ENCODE assay signal across 25 cellular contexts in genomic region chr14:23441076-23441475, GRCh38. TPM values are rescaled to one million over a fixed set of nuclear protein-coding genes. Genes with fewer than 3 reads are reported as not detected.
DNase-seq lines count a peak whose midpoint lies in the region; ATAC-seq and TF ChIP-seq lines count a peak whose summit lies in the region.
"Had no signal": no experiment of that assay in that cellular context is flagged by ENCODE, and none has a peak within 500 bp of the region (broad histone marks: within the 10 kb centered on the region; RNA-seq: fewer than 3 reads in every experiment).

No MANE protein-coding gene starts in this region.

- no peak for TF ChIP-seq CTCF in VCaP (conservative IDR thresholded peaks at IDR 0.05)

- in situ Hi-C loops in GM23248 (cut with MboI) = no loop called here

- no peak overlapping the region for H3K4me3 ChIP-seq in GM23248
- H3K4me3 ChIP-seq: GM23338, tibial nerve had no signal

- H3K36me3 ChIP-seq in GM23248 (ENCODE audit: low read depth) = no peaks in the 10 kb centered on the region
- H3K36me3 ChIP-seq: tibial nerve had no signal

- WGBS in GM23248 (ENCODE audit: low coverage in 1 of 2, low lambda C conversion rate in 2 of 2, missing lambda C conversion rate in 2 of 2), 2 experiments = 27 to 38% methylated on average over 1 of the region's 1 CpG

- H3K9me3 ChIP-seq in GM23248 (ENCODE audit: low read depth) = no peaks in the 10 kb centered on the region
- H3K9me3 ChIP-seq: tibial nerve had no signal

- H3K27me3 ChIP-seq in GM23248 (replicated peaks; ENCODE audit: insufficient read depth) = peaks cover 10% of the 10 kb centered on the region; the same call in 1 of the 2 replicates
- H3K27me3 ChIP-seq: tibial nerve had no signal

- DNase-seq in A172 (ENCODE audit: low spot score) (peak; percentile 22), GM23248 (peak; percentile 29), left lobe of liver (ENCODE audit: low spot score) (peak; percentile 24), NCI-H345 (lab: John Stamatoyannopoulos, UW) (no peak), NCI-H2196 treated with DMSO at 0.1 percent for 48 hours (lab: John Stamatoyannopoulos, UW; ENCODE audit: unreplicated experiment) (no peak), SHP77 (lab: John Stamatoyannopoulos, UW) (no peak)
- no peak for DNase-seq in stimulated activated naive CD8-positive, alpha-beta T cell treated with anti-CD3 and anti-CD28 coated beads, Interleukin-15, amount 100 ng/mL, for 72 hours
- DNase-seq: activated CD4-positive, alpha-beta T cell treated with anti-CD3 and anti-CD28 coated beads for 4 hours; activated CD8-positive, alpha-beta memory T cell treated with anti-CD3 and anti-CD28 coated beads, Interleukin-2, amount 50 U/mL, for 4 hours; caudate nucleus; CD4-positive, alpha-beta T cell; NCI-H1092; NCI-H2081; NCI-H510A; small intestine; stimulated activated naive CD4-positive, alpha-beta T cell treated with Interleukin-2 at 50 U/mL for 16 hours; T1000 had no signal

- H3K4me3 Mint-ChIP-seq in stimulated activated naive CD8-positive, alpha-beta T cell treated with anti-CD3 and anti-CD28 coated beads, Interleukin-15, amount 100 ng/mL, for 72 hours = no peak overlapping the region
- H3K4me3 Mint-ChIP-seq: CD4-positive, alpha-beta T cell; GM23338; neural crest cell had no signal

- no peaks in the 10 kb centered on the region for H3K79me2 ChIP-seq in GM23248 (ENCODE audit: insufficient read depth)

- no peak overlapping the region for H3K9ac ChIP-seq in GM23248
- H3K9ac ChIP-seq: KMS-11 had no signal

- ATAC-seq in left lobe of liver = no peak
- no peak for ATAC-seq in stimulated activated naive CD8-positive, alpha-beta T cell treated with anti-CD3 and anti-CD28 coated beads, Interleukin-15, amount 100 ng/mL, for 72 hours
- ATAC-seq: GM23338 had no signal

- no peak overlapping the region for H3K27ac Mint-ChIP-seq in stimulated activated naive CD8-positive, alpha-beta T cell treated with anti-CD3 and anti-CD28 coated beads, Interleukin-15, amount 100 ng/mL, for 72 hours
- H3K27ac Mint-ChIP-seq: CD4-positive, alpha-beta T cell; GM23338; progenitor cell of endocrine pancreas had no signal

- H3K27me3 Mint-ChIP-seq in stimulated activated naive CD8-positive, alpha-beta T cell treated with anti-CD3 and anti-CD28 coated beads, Interleukin-15, amount 100 ng/mL, for 72 hours = peaks cover 12% of the 10 kb centered on the region

- no peaks in the 10 kb centered on the region for H3K9me2 ChIP-seq in GM23248 (ENCODE audit: insufficient read depth)

- no peaks in the 10 kb centered on the region for H3K4me1 ChIP-seq in GM23248 (ENCODE audit: insufficient read depth)

- H3K4me1 Mint-ChIP-seq in stimulated activated naive CD8-positive, alpha-beta T cell treated with anti-CD3 and anti-CD28 coated beads, Interleukin-15, amount 100 ng/mL, for 72 hours = no peaks in the 10 kb centered on the region

- H4K20me1 ChIP-seq in GM23248 (ENCODE audit: insufficient read depth) = no peaks in the 10 kb centered on the region

- no peak overlapping the region for H3K27ac ChIP-seq in GM23248
- H3K27ac ChIP-seq in VCaP = peak overlapping the region; percentile 19; the same call in 1 of the 2 replicates
- H3K27ac ChIP-seq: epithelial cell of prostate, KMS-11, RWPE1, tibial nerve had no signal

- H3K9me3 Mint-ChIP-seq in stimulated activated naive CD8-positive, alpha-beta T cell treated with anti-CD3 and anti-CD28 coated beads, Interleukin-15, amount 100 ng/mL, for 72 hours = no peaks in the 10 kb centered on the region
- H3K9me3 Mint-ChIP-seq: CD4-positive, alpha-beta T cell; GM23338; neural crest cell had no signal

- H3F3A ChIP-seq in GM23248 (ENCODE audit: insufficient read depth) = no peaks in the 10 kb centered on the region

- no peak overlapping the region for H2AFZ ChIP-seq in GM23248
- H2AFZ ChIP-seq: GM23338 had no signal

- H3K4me2 ChIP-seq in GM23248 (ENCODE audit: unreplicated experiment) = no peak overlapping the region
- H3K4me2 ChIP-seq: GM23338, KMS-11 had no signal

RNA-seq across cellular contexts. Expression of gene MYH7, which starts 5.6 kb away (rescaled TPM):
- total RNA-seq in A172 (2014; rRNA removed; shearing (Covaris generic)) = not detected in 2 replicates
- not detected in 2 replicates for total RNA-seq in GM23248 (2014; rRNA removed; shearing (Covaris generic))
- not detected in 2 replicates for polyA plus RNA-seq in GM23248 (2016; fragmentation: Nextera tagmentation; extraction: Ambion mirVana)
- total RNA-seq in left lobe of liver = not detected
- total RNA-seq: CD4-positive, alpha-beta T cell; GM23338; progenitor cell of endocrine pancreas had no signal
- polyA plus RNA-seq: GM23338 had no signal

RNA-seq across cellular contexts. Expression of gene NGDN, which starts 28.4 kb away (rescaled TPM):
- 42.2 and 52.6 TPM in 2 replicates for total RNA-seq in A172 (2014; rRNA removed; shearing (Covaris generic))
- total RNA-seq in GM23248 (2014; rRNA removed; shearing (Covaris generic)) = 13.9 and 25.9 TPM in 2 replicates
- 39.9 TPM in 2 replicates for polyA plus RNA-seq in GM23248 (2016; fragmentation: Nextera tagmentation; extraction: Ambion mirVana)
- 12.1 TPM for total RNA-seq in left lobe of liver

RNA-seq across cellular contexts. Expression of gene MYH6, which starts 33.0 kb away (rescaled TPM):
- total RNA-seq in A172 (2014; rRNA removed; shearing (Covaris generic)) = not detected in 2 replicates
- total RNA-seq in GM23248 (2014; rRNA removed; shearing (Covaris generic)) = not detected in 2 replicates
- polyA plus RNA-seq in GM23248 (2016; fragmentation: Nextera tagmentation; extraction: Ambion mirVana) = 0.80 TPM in 1 of 2 replicates, not detected in the other
- not detected for total RNA-seq in left lobe of liver
- total RNA-seq: CD4-positive, alpha-beta T cell; neural crest cell had no signal

Comparison
In these comparisons a context has a peak if more than half of its experiments do, and no peak if none do; other contexts are left out.
1. DNase-seq: peak in A172 (single experiment), GM23248 (single experiment) and left lobe of liver (single experiment); none in NCI-H345 (single experiment), NCI-H2196 treated with DMSO at 0.1 percent for 48 hours (single experiment), SHP77 (0 of 2) and stimulated activated naive CD8-positive, alpha-beta T cell treated with anti-CD3 and anti-CD28 coated beads, Interleukin-15, amount 100 ng/mL, for 72 hours (0 of 2).